In genomic region chr6:52125139-52125538, GRCh38 we compare ENCODE assay signal across 25 cellular contexts. TPM values are rescaled to one million over a fixed set of nuclear protein-coding genes. Genes with fewer than 3 reads are reported as not detected.
"Had no signal": no experiment of that assay in that cellular context is flagged by ENCODE, and none has a peak within 500 bp of the region (broad histone marks: within the 10 kb centered on the region; RNA-seq: fewer than 3 reads in every experiment).

No MANE protein-coding gene starts in this region.

- H3K27me3 ChIP-seq: ascending aorta, breast epithelium, gastrocnemius medialis, heart right ventricle, sigmoid colon, tibial nerve, uterus had no signal

- H3K36me3 Mint-ChIP-seq: activated naive CD4-positive, alpha-beta T cell treated with anti-CD3 and anti-CD28 coated beads, Interleukin-2, amount 10 ng/mL, durations not matched to agents 7 days and 5 days had no signal

- H3K9me3 ChIP-seq: ascending aorta, breast epithelium, gastrocnemius medialis, sigmoid colon, tibial nerve, uterus had no signal

- FAIRE-seq: endometrium had no signal

- H3K4me3 Mint-ChIP-seq: activated CD4-positive, alpha-beta T cell treated with anti-CD3 and anti-CD28 coated beads, Interleukin-2, amount 10 ng/mL, durations not matched to agents 7 days and 5 days; activated naive CD4-positive, alpha-beta T cell treated with anti-CD3 and anti-CD28 coated beads, Interleukin-2, amount 10 ng/mL, durations not matched to agents 7 days and 5 days; neural crest cell had no signal

- H3K9me3 Mint-ChIP-seq: activated CD4-positive, alpha-beta T cell treated with anti-CD3 and anti-CD28 coated beads, Interleukin-2, amount 10 ng/mL, durations not matched to agents 7 days and 5 days; activated naive CD4-positive, alpha-beta T cell treated with anti-CD3 and anti-CD28 coated beads, Interleukin-2, amount 10 ng/mL, durations not matched to agents 7 days and 5 days had no signal

- ATAC-seq: activated CD4-positive, CD25-positive, alpha-beta regulatory T cell treated with anti-CD3 and anti-CD28 coated beads, Interleukin-2, amount 50 U/mL, for 24 hours; gastrocnemius medialis; heart right ventricle; left colon had no signal

- DNase-seq: activated CD4-positive, alpha-beta T cell treated with anti-CD3 and anti-CD28 coated beads, Interleukin-2, amount 10 ng/mL, durations not matched to agents 7 days and 5 days; activated CD8-positive, alpha-beta memory T cell treated with anti-CD3 and anti-CD28 coated beads, Interleukin-2, amount 50 U/mL, for 4 hours; activated effector memory CD4-positive, alpha-beta T cell treated with Interleukin-2 at 50 U/mL for 16 hours; activated naive CD4-positive, alpha-beta T cell treated with anti-CD3 and anti-CD28 coated beads, Interleukin-2, amount 10 ng/mL, durations not matched to agents 7 days and 5 days; activated T-cell treated with anti-CD3 and anti-CD28 coated beads, Interleukin-2, amount 50 U/mL, for 48 hours; gastrocnemius medialis; heart right ventricle; left colon; mammary epithelial cell; sigmoid colon; spleen; stimulated activated CD8-positive, alpha-beta memory T cell treated with anti-CD3 and anti-CD28 coated beads, Interleukin-4, amount 100 ng/mL, for 48 hours; stimulated activated naive CD4-positive, alpha-beta T cell; T-helper 1 cell; T-helper 9 cell; uterus had no signal

- H3K36me3 ChIP-seq: ascending aorta, breast epithelium, gastrocnemius medialis, heart right ventricle, sigmoid colon, spleen, tibial nerve, uterus had no signal

- H3K4me1 ChIP-seq: ascending aorta, breast epithelium, heart right ventricle, sigmoid colon, spleen, tibial nerve, uterus had no signal

- H3K4me1 Mint-ChIP-seq: activated CD4-positive, alpha-beta T cell treated with anti-CD3 and anti-CD28 coated beads, Interleukin-2, amount 10 ng/mL, durations not matched to agents 7 days and 5 days; activated naive CD4-positive, alpha-beta T cell treated with anti-CD3 and anti-CD28 coated beads, Interleukin-2, amount 10 ng/mL, durations not matched to agents 7 days and 5 days; neural crest cell had no signal

- H3K4me3 ChIP-seq: ascending aorta, breast epithelium, coronary artery, gastrocnemius medialis, heart right ventricle, sigmoid colon, spleen, tibial nerve, uterus had no signal

- H3K27ac Mint-ChIP-seq: activated CD4-positive, alpha-beta T cell treated with anti-CD3 and anti-CD28 coated beads, Interleukin-2, amount 10 ng/mL, durations not matched to agents 7 days and 5 days; activated naive CD4-positive, alpha-beta T cell treated with anti-CD3 and anti-CD28 coated beads, Interleukin-2, amount 10 ng/mL, durations not matched to agents 7 days and 5 days had no signal

- H3K27ac ChIP-seq: ascending aorta, breast epithelium, coronary artery, gastrocnemius medialis, heart right ventricle, sigmoid colon, spleen, tibial nerve, uterus had no signal

RNA-seq across cellular contexts. Expression of gene PKHD1, which starts 37.7 kb away (rescaled TPM):
- total RNA-seq: activated CD4-positive, alpha-beta T cell treated with anti-CD3 and anti-CD28 coated beads, Interleukin-2, amount 10 ng/mL, durations not matched to agents 7 days and 5 days; ascending aorta; osteoblast; pulmonary artery endothelial cell; spleen had no signal
